Comparison of ENCODE assay signal across 16 cellular contexts in genomic region chr17:73787721-73788051, GRCh38.
"Had no signal": no experiment of that assay in that cellular context is flagged by ENCODE, and none has a peak within 500 bp of the region (broad histone marks: within the 10 kb centered on the region; RNA-seq: fewer than 3 reads in every experiment).

No MANE protein-coding gene starts in this region.

- ATAC-seq: activated T-cell treated with anti-CD3 and anti-CD28 coated beads, Interleukin-2, amount 50 U/mL, for 4 hours; left colon; mucosa of descending colon; naive thymus-derived CD8-positive, alpha-beta T cell; psoas muscle had no signal

- H3K4me3 ChIP-seq: dorsolateral prefrontal cortex, esophagus squamous epithelium, mucosa of descending colon, psoas muscle, sigmoid colon had no signal

- H3K27ac ChIP-seq: dorsolateral prefrontal cortex, esophagus squamous epithelium, psoas muscle, sigmoid colon had no signal

- H3K9me3 ChIP-seq: esophagus squamous epithelium, mucosa of descending colon, psoas muscle, sigmoid colon had no signal

- H3K36me3 ChIP-seq: esophagus squamous epithelium, sigmoid colon had no signal

- DNase-seq: activated CD4-positive, alpha-beta memory T cell treated with anti-CD3 and anti-CD28 coated beads for 36 hours; activated gamma-delta T cell treated with Interleukin-2 at 50 U/mL for 16 hours; activated naive CD8-positive, alpha-beta T cell treated with anti-CD3 and anti-CD28 coated beads, Interleukin-2, amount 10 ng/mL, durations not matched to agents 7 days and 5 days; activated T-cell treated with anti-CD3 and anti-CD28 coated beads, Interleukin-2, amount 50 U/mL, for 4 hours; aorta; dorsolateral prefrontal cortex; esophagus squamous epithelium; foreskin fibroblast; glutamatergic neuron; left colon; mammary epithelial cell; mucosa of descending colon; naive thymus-derived CD8-positive, alpha-beta T cell; psoas muscle; sigmoid colon; stimulated activated naive CD4-positive, alpha-beta T cell had no signal

- H3K4me1 ChIP-seq: psoas muscle, sigmoid colon had no signal
